ENCODE assay signal across 14 cellular contexts in the genomic region with DNA sequence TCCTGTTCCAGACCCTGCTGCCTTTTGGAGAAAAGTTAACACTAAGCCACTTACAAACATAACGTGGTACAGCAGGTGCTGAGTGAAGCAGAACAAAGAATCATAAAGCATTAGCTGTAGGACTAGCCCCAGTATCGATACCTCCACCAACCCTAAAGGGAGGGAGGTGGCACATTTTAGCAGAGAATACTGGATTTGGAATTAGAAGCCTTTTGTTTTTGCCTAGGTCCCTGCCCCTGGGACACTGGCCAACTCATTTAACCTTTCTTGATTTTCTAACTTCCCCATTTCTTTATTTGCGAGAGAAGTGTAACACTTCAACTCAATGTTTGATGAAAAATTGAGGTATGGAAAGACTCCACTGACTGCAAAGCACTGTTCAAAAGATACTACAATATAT.
"Had no signal": no experiment of that assay in that cellular context is flagged by ENCODE, and none has a peak within 500 bp of the region (broad histone marks: within the 10 kb centered on the region; RNA-seq: fewer than 3 reads in every experiment).

No MANE protein-coding gene starts in this region.

- H3K27ac Mint-ChIP-seq: activated T-helper 1 cell treated with anti-CD3 and anti-CD28 coated beads, Interleukin-12 subunit alpha, Interleukin-12 subunit beta, Interleukin-2, Interleukin-4 antibody, amounts not matched to agents 30 ng/mL and 10 ng/mL and 1 ng/mL, durations not matched to agents 14 hours and 24 hours and 36 hours; natural killer cell had no signal

- H3K9me3 Mint-ChIP-seq: activated T-helper 1 cell treated with anti-CD3 and anti-CD28 coated beads, Interleukin-12 subunit alpha, Interleukin-12 subunit beta, Interleukin-2, Interleukin-4 antibody, amounts not matched to agents 30 ng/mL and 10 ng/mL and 1 ng/mL, durations not matched to agents 14 hours and 24 hours and 36 hours; natural killer cell had no signal

- DNase-seq: activated CD4-positive, alpha-beta T cell treated with anti-CD3 and anti-CD28 coated beads for 4 hours; activated naive CD4-positive, alpha-beta T cell treated with Interleukin-2 at 50 U/mL for 16 hours; cortex of kidney; effector memory CD4-positive, alpha-beta T cell; heart right ventricle; mammary epithelial cell; natural killer cell; nucleus accumbens; right cardiac atrium; small intestine; tibial artery; uterus; WERI-Rb-1 had no signal

- ATAC-seq: heart right ventricle, natural killer cell had no signal

- H3K4me3 Mint-ChIP-seq: activated T-helper 1 cell treated with anti-CD3 and anti-CD28 coated beads, Interleukin-12 subunit alpha, Interleukin-12 subunit beta, Interleukin-2, Interleukin-4 antibody, amounts not matched to agents 30 ng/mL and 10 ng/mL and 1 ng/mL, durations not matched to agents 14 hours and 24 hours and 36 hours; natural killer cell had no signal
